Comparison of ENCODE assay signal across 8 cellular contexts in the genomic region with DNA sequence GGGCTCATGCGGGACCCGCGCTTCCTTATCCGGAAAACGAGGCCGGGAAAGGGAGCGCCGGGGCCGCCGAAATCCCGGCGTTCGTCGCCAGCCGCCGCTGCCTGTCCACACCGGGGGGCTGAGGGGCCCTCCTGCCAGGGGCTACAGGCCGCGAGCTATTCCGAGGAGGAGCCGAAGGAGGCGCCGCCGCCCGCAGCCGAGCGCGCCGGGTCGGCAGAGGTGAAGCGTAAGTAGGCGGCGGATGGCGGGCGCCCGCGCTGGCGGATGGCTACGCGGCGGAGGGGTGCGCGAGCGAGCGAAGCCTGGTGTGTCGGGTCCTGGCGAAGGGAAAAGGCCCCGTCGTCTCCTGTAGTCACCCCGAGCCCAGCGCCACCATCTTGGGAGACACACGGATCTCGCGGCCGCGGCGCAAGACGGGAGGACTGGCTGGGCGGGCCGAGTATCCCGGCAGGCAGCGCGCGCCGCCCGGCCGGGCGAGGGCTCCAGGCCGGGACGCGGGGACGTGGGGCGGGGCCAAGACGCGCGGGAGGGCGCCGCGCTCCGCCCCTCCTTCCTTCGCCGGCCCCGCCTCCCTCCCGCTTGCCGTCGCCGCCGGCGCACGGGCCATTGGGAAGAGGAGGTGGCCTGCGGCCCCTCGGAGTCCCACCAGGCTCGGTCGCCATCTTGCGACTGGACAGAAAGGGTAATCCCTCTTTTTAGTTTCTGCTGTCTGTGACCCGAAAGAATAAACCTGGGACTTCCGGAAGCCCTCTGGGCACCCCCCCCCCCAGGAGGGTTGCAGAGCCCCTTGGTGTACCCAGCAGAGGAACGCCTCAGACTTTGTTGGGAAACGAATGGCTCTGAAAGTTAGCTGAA. TPM values are rescaled to one million over a fixed set of nuclear protein-coding genes. Genes with fewer than 3 reads are reported as not detected.
A peak's percentile ranks its signal among the peaks of the same experiment; 100 is the strongest.
DNase-seq lines count a peak whose midpoint lies in the region; ATAC-seq and TF ChIP-seq lines count a peak whose summit lies in the region.

A gene (minus strand): TSS at position 424 of the 855 bp plus-strand sequence. CDS start 29,917 bp downstream, outside the sequence.

- H3K36me3 ChIP-seq in upper lobe of left lung, result no peaks in the 10 kb centered on the region

- peak; percentile 95 for TF ChIP-seq POLR2A in GM15510 (IDR thresholded peaks at IDR 0.05; ENCODE audit: borderline replicate concordance, extremely low read depth, insufficient read length)
- TF ChIP-seq POLR2A in upper lobe of left lung (IDR thresholded peaks at IDR 0.05), result peak in 3 of 4 donors; percentile 72 to 84 (median 78)

- TF ChIP-seq CTCF in upper lobe of left lung (IDR thresholded peaks at IDR 0.05), result peak in 5 of 6 experiments; percentile 6 to 58 (median 19)

- no peaks in the 10 kb centered on the region for H3K9me3 ChIP-seq in upper lobe of left lung

- peak within 1 kb of the TSS; percentile 80 to 99 (median 96) for H3K4me3 ChIP-seq in upper lobe of left lung

- peak within 1 kb of the TSS; percentile 93 for H3K27ac Mint-ChIP-seq in T-helper 1 cell treated with Interleukin-12 subunit alpha and Interleukin-12 subunit beta and Interleukin-4 antibody, amounts not matched to agents 30 μg/mL and 1 μg/mL, for 36 hours

- WGBS in upper lobe of left lung, 2 donors, result 0 to 2% methylated on average over 24 of the region's 99 CpGs

- H3K9me3 Mint-ChIP-seq in T-helper 1 cell treated with Interleukin-12 subunit alpha and Interleukin-12 subunit beta and Interleukin-4 antibody, amounts not matched to agents 30 μg/mL and 1 μg/mL, for 36 hours, result peaks cover 7% of the 10 kb centered on the region

- ATAC-seq in HG02852 (IDR thresholded peaks at IDR 0.05; ENCODE audit: unreplicated experiment) (peak; percentile 83), left cardiac atrium (peak; percentile 98 to 99), upper lobe of left lung (ENCODE audit: low FRiP score in 2 of 2) (peak; percentile 98 to 99)

- intact Hi-C loops in left cardiac atrium (cut with DNase I) (loop anchor here in 1 of 2 donors (5.0 kb wide), 1 partner anchor 92 kb away; no protein-coding TSS in a partner anchor), posterior vena cava (cut with DNase I) (loop anchor here in 1 of 2 donors (10.0 kb wide), 1 partner anchor 84 kb away; no protein-coding TSS in a partner anchor)

- H3K27ac ChIP-seq in upper lobe of left lung, result peak within 1 kb of the TSS; percentile 97 to 100 (median 98)

- DNase-seq in NCI-H1436 treated with DMSO at 0.1 percent for 48 hours (lab: John Stamatoyannopoulos, UW) (peak; percentile 71), amniotic stem cell (lab: John Stamatoyannopoulos, UW) (peak; percentile 86), left cardiac atrium (peak; percentile 92), posterior vena cava (ENCODE audit: low spot score) (peak; percentile 97), upper lobe of left lung (peak; percentile 92 to 98)

- no peaks in the 10 kb centered on the region for H3K27me3 Mint-ChIP-seq in T-helper 1 cell treated with Interleukin-12 subunit alpha and Interleukin-12 subunit beta and Interleukin-4 antibody, amounts not matched to agents 30 μg/mL and 1 μg/mL, for 36 hours (ENCODE audit: low read depth)

- peak in 1 of 4 donors; percentile 44 for TF ChIP-seq EP300 in upper lobe of left lung (IDR thresholded peaks at IDR 0.05)

- peaks cover 22 to 37% (median 29%) of the 10 kb centered on the region in 4 donors for H3K4me1 ChIP-seq in upper lobe of left lung

- H3K36me3 Mint-ChIP-seq in T-helper 1 cell treated with Interleukin-12 subunit alpha and Interleukin-12 subunit beta and Interleukin-4 antibody, amounts not matched to agents 30 μg/mL and 1 μg/mL, for 36 hours (ENCODE audit: low read depth), result peaks cover 6% of the 10 kb centered on the region

- H3K27me3 ChIP-seq in upper lobe of left lung, result no peaks in the 10 kb centered on the region

- H3K4me3 Mint-ChIP-seq in T-helper 1 cell treated with Interleukin-12 subunit alpha and Interleukin-12 subunit beta and Interleukin-4 antibody, amounts not matched to agents 30 μg/mL and 1 μg/mL, for 36 hours, result peak within 1 kb of the TSS; percentile 93

- H3K4me1 Mint-ChIP-seq in T-helper 1 cell treated with Interleukin-12 subunit alpha and Interleukin-12 subunit beta and Interleukin-4 antibody, amounts not matched to agents 30 μg/mL and 1 μg/mL, for 36 hours (ENCODE audit: low read depth), result peaks cover 21% of the 10 kb centered on the region

RNA-seq across cellular contexts. Expression of the gene that starts here (rescaled TPM):
- total RNA-seq in left cardiac atrium (100 to 1,000 TPM in 1 of 2 donors, 10 to 100 TPM in 1; 91.5 to 105 TPM), posterior vena cava (100 to 1,000 TPM in 1 of 2 donors, 10 to 100 TPM in 1; 87.5 to 103 TPM), upper lobe of left lung (100 to 1,000 TPM in 1 of 6 donors, 10 to 100 TPM in 5; 32.3 to 136 (median 87.8) TPM)

Comparison
In these comparisons a context has a peak if more than half of its experiments do, and no peak if none do; other contexts are left out.
1. Peak in every context shown above with its lines: DNase-seq, ATAC-seq, H3K4me3 ChIP-seq and H3K27ac ChIP-seq.